14 cellular contexts compared by ENCODE assay signal in the genomic region with DNA sequence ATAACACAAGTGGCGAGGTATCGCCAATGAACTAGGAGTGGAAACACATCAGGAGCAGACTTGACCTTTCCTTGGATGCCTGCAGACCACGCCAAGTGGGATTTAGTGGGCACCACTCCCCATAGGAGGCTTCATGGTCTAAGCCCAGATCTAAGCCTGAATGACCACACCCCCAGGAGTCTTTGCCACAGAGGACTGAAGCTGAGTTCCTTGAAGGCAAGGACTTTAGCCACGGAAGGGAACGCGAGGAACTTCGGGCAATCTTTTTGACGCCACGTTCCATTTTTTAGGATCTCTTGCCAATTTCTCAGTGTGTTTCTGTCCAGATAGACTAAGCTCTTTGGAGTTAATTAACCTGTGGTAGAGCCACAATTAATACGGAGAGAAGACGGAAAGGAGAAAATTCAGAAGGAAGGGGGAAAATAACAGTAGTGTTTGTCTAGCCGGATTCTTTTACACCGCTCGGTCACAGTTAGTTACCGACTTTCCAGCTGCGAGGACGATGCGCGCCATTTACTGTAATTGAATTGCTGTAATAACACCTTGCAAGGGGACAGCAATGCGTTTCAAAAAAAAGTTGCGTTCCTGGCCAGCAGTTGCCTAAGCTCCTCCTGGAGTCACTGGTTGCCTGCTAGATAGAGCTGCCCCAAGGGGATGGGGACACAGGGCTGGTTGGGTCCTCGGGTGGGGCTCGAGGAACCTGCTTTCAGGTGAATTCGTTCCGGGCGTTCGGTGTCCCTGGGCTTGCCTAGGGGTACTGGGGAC. TPM values are rescaled to one million over a fixed set of nuclear protein-coding genes. Genes with fewer than 3 reads are reported as not detected.
DNase-seq lines count a peak whose midpoint lies in the region; ATAC-seq and TF ChIP-seq lines count a peak whose summit lies in the region.
"Had no signal": no experiment of that assay in that cellular context is flagged by ENCODE, and none has a peak within 500 bp of the region (broad histone marks: within the 10 kb centered on the region; RNA-seq: fewer than 3 reads in every experiment).

No MANE protein-coding gene starts in this region.

- H3K36me3 ChIP-seq in GM23248 (ENCODE audit: low read depth) (no peaks in the 10 kb centered on the region), osteoblast (ENCODE audit: insufficient read depth, low read length) (no peaks in the 10 kb centered on the region)
- H3K36me3 ChIP-seq: BE2C had no signal

- ATAC-seq in HG03354 (IDR thresholded peaks at IDR 0.05; ENCODE audit: poor library complexity, severe bottlenecking, unreplicated experiment) (no peak), GM18519 (IDR thresholded peaks at IDR 0.05; ENCODE audit: low FRiP score, unreplicated experiment) (no peak)

- no peaks in the 10 kb centered on the region for H3K9me2 ChIP-seq in GM23248 (ENCODE audit: insufficient read depth)

- in situ Hi-C loops in GM23248 (cut with MboI) = loop anchor here (25.0 kb wide), 2 partner anchors 870 to 1705 kb away; no protein-coding TSS in a partner anchor

- intact Hi-C loops in head of caudate nucleus (cut with DNase I) = no loop called here

- H3K27me3 ChIP-seq in GM23248 (replicated peaks; ENCODE audit: insufficient read depth) = peaks cover 23% of the 10 kb centered on the region; the same call in 1 of the 2 replicates
- H3K27me3 ChIP-seq in osteoblast (ENCODE audit: insufficient read depth, low read length) = peaks cover 58% of the 10 kb centered on the region

- H3K4me3 ChIP-seq in GM23248 (peak overlapping the region; percentile 51), osteoblast (ENCODE audit: insufficient read depth, low read length) (no peak overlapping the region)

- H3K27ac ChIP-seq in GM23248 (no peak overlapping the region), osteoblast (ENCODE audit: low read depth, low read length) (no peak overlapping the region)
- H3K27ac ChIP-seq: VCaP had no signal

- H3K4me2 ChIP-seq in GM23248 (ENCODE audit: unreplicated experiment) (peak overlapping the region; percentile 29), osteoblast (ENCODE audit: insufficient read depth, low read length) (no peak overlapping the region)

- TF ChIP-seq CTCF in osteoblast (IDR thresholded peaks at IDR 0.05; ENCODE audit: extremely low read depth, low read depth, low read length) = no peak

- H3K79me2 ChIP-seq in GM23248 (ENCODE audit: insufficient read depth) (no peaks in the 10 kb centered on the region), osteoblast (ENCODE audit: insufficient read depth, low read length) (no peaks in the 10 kb centered on the region)

- H3K9ac ChIP-seq in GM23248 = no peak overlapping the region

- 8 to 12% methylated on average over 27 of the region's 27 CpGs for WGBS in GM23248 (ENCODE audit: low coverage in 1 of 2, low lambda C conversion rate in 2 of 2, missing lambda C conversion rate in 2 of 2), 2 experiments

- no peaks in the 10 kb centered on the region for H3K9me3 ChIP-seq in GM23248 (ENCODE audit: low read depth)
- no peaks in the 10 kb centered on the region for H3K9me3 ChIP-seq in osteoblast (ENCODE audit: low read depth, low read length)
- H3K9me3 ChIP-seq: BE2C had no signal

- 0 out of 2 replicates have a peak, but pooled peaks cover 3% of the 10 kb centered on the region for H3K4me1 ChIP-seq in GM23248 (ENCODE audit: insufficient read depth)
- H3K4me1 ChIP-seq in osteoblast (ENCODE audit: insufficient read depth, low read length) = no peaks in the 10 kb centered on the region
- H3K4me1 ChIP-seq: BE2C had no signal

- H4K20me1 ChIP-seq in GM23248 (ENCODE audit: insufficient read depth) = no peaks in the 10 kb centered on the region
- H4K20me1 ChIP-seq in osteoblast (ENCODE audit: insufficient read depth, low read length) = peaks cover 9% of the 10 kb centered on the region

- peak; percentile 2 for DNase-seq in AG08396 (ENCODE audit: low spot score)
- DNase-seq in GM23248 = peak; percentile 31
- DNase-seq in epidermal melanocyte (ENCODE audit: insufficient read length, low spot score) = peak; percentile 10
- DNase-seq in osteoblast (ENCODE audit: insufficient read length, low spot score, missing footprints) = peak; percentile 58
- DNase-seq in head of caudate nucleus = no peak
- DNase-seq in stimulated activated CD4-positive, alpha-beta T cell treated with anti-CD3 and anti-CD28 coated beads, Interleukin-2, amount 100 ng/mL, for 48 hours = no peak
- DNase-seq: activated naive CD4-positive, alpha-beta T cell treated with Interleukin-2 at 50 U/mL for 16 hours; BE2C; DMS 273 treated with DMSO at 0.1 percent for 48 hours; naive B cell; NCI-H1694 had no signal

- H3F3A ChIP-seq in GM23248 (ENCODE audit: insufficient read depth) = no peaks in the 10 kb centered on the region

- H2AFZ ChIP-seq in GM23248 (0 out of 2 replicates have a peak overlapping the region, but pooled peaks have one; percentile 42), osteoblast (ENCODE audit: low read length) (no peak overlapping the region)

RNA-seq across cellular contexts. Expression of a gene that starts 37.1 kb away (rescaled TPM):
- 5.9 and 7.3 TPM in 2 replicates for total RNA-seq in GM23248 (2014; rRNA removed; shearing (Covaris generic))
- 23.8 and 25.1 TPM in 2 replicates for polyA plus RNA-seq in GM23248 (2016; fragmentation: Nextera tagmentation; extraction: Ambion mirVana)
- total RNA-seq in osteoblast = 13.0 and 14.5 TPM in 2 replicates

Comparison
In these comparisons a context has a peak if more than half of its experiments do, and no peak if none do; other contexts are left out.
1. DNase-seq: peak in AG08396 (single experiment), GM23248 (single experiment), epidermal melanocyte (single experiment) and osteoblast (single experiment); none in head of caudate nucleus (0 of 42) and stimulated activated CD4-positive, alpha-beta T cell treated with anti-CD3 and anti-CD28 coated beads, Interleukin-2, amount 100 ng/mL, for 48 hours (0 of 2).